In the genomic region with DNA sequence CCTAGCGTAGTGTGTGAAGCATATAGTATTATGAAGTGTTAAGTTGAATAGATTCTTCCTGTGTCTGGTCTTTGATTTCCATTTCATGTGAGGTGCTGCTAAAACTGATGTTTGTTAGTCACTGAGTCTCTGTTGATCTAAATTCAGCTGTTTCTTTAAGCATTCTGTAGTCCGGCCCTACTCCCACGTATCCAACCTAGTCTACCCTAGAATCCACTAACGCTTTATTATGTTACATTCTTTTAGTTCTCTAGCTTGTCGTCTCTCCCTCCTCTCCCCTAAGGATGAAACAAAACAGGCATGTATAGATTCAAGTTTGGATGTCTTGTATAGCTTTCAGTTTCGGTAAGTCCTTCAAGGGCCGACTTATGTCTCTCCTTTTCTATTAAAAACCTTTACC, we compare ENCODE assay signal across 9 cellular contexts. TPM values are rescaled to one million over a fixed set of nuclear protein-coding genes. Genes with fewer than 3 reads are reported as not detected.
DNase-seq lines count a peak whose midpoint lies in the region; ATAC-seq, FAIRE-seq and TF ChIP-seq lines count a peak whose summit lies in the region.
"Had no signal": no experiment of that assay in that cellular context is flagged by ENCODE, and none has a peak within 500 bp of the region (broad histone marks: within the 10 kb centered on the region; RNA-seq: fewer than 3 reads in every experiment).

No MANE protein-coding gene starts in this region.

- no peaks in the 10 kb centered on the region for H3K9me1 ChIP-seq in endothelial cell of umbilical vein (replicated peaks; ENCODE audit: control insufficient read depth, extremely low read depth, insufficient read depth, low read length)

- no peaks in the 10 kb centered on the region for H3K27me3 Mint-ChIP-seq in progenitor cell of endocrine pancreas

- H3K27me3 ChIP-seq in GM06990 (replicated peaks; ENCODE audit: control insufficient read depth, insufficient read depth, low read length) (no peaks in the 10 kb centered on the region), PC-9 (ENCODE audit: insufficient read depth, low read depth) (no peaks in the 10 kb centered on the region), endothelial cell of umbilical vein (ENCODE audit: control insufficient read depth in 2 of 2, insufficient read depth in 2 of 2, low read length in 2 of 2) (no peaks in the 10 kb centered on the region), H7 (ENCODE audit: control insufficient read depth, insufficient read depth, low read length) (no peaks in the 10 kb centered on the region)

- dilution Hi-C loops in endothelial cell of umbilical vein (cut with MboI; ENCODE audit: extremely low pct_ligation_motif_present, low sequenced_read_pairs): no loop called here

- H3K4me1 ChIP-seq in PC-9 (replicated peaks; ENCODE audit: insufficient read depth): peaks cover 11% of the 10 kb centered on the region
- H3K4me1 ChIP-seq in endothelial cell of umbilical vein (ENCODE audit: control insufficient read depth, extremely low read depth, insufficient read depth, low read length): peaks cover 22% of the 10 kb centered on the region

- H3K79me2 ChIP-seq in PC-9 (ENCODE audit: low read depth) (peaks cover 75% of the 10 kb centered on the region), endothelial cell of umbilical vein (ENCODE audit: control insufficient read depth, insufficient read depth, low read length) (peaks cover 77% of the 10 kb centered on the region)

- peaks cover 16% of the 10 kb centered on the region for H3F3A ChIP-seq in PC-9 (ENCODE audit: insufficient read depth, low read depth)

- intact Hi-C loops in PC-9 (cut with micrococcal nuclease; ENCODE audit: unreplicated experiment) (no loop called here), endothelial cell of umbilical vein (cut with micrococcal nuclease) (loop anchor here (10.0 kb wide), 1 partner anchor 277 kb away; no protein-coding TSS in a partner anchor)

- ATAC-seq in HG03571 (IDR thresholded peaks at IDR 0.05; ENCODE audit: unreplicated experiment) (no peak), HG02870 (IDR thresholded peaks at IDR 0.05; ENCODE audit: unreplicated experiment) (no peak)

- no peak for DNase-seq in GM06990 (ENCODE audit: extremely low read depth, insufficient read length)
- no peak for DNase-seq in PC-9
- DNase-seq in endothelial cell of umbilical vein (ENCODE audit: low read depth, low spot score): peak; percentile 26
- DNase-seq in progenitor cell of endocrine pancreas (ENCODE audit: low spot score, unreplicated experiment): no peak
- no peak for DNase-seq in SKM-1 (lab: John Stamatoyannopoulos, UW; ENCODE audit: unreplicated experiment)
- no peak for DNase-seq in H7

- CTCF ChIA-PET in PC-9 (lab: Charles Lee): no interaction called here
- CTCF ChIA-PET in endothelial cell of umbilical vein (lab: Charles Lee): interaction anchor here (1.1 to 6.0 kb wide), 4 partner anchors 11 to 50 kb away, joined by 3 to 62 read pairs (median 5); no protein-coding TSS in a partner anchor

- H2AFZ ChIP-seq in PC-9: no peak overlapping the region
- no peak overlapping the region for H2AFZ ChIP-seq in endothelial cell of umbilical vein (ENCODE audit: low read depth, low read length)

- no peak overlapping the region for H3K9ac ChIP-seq in endothelial cell of umbilical vein (replicated peaks; ENCODE audit: extremely low read depth, insufficient read depth, low read length)

- peaks cover 52% of the 10 kb centered on the region for H3K36me3 Mint-ChIP-seq in progenitor cell of endocrine pancreas (ENCODE audit: insufficient read depth)

- H4K20me1 ChIP-seq in PC-9 (ENCODE audit: insufficient read depth): peaks cover 5% of the 10 kb centered on the region; the same call in 1 of the 2 replicates
- H4K20me1 ChIP-seq in endothelial cell of umbilical vein (replicated peaks; ENCODE audit: control insufficient read depth, extremely low read depth, insufficient read depth, low read length): peaks cover 3% of the 10 kb centered on the region

- H3K27ac Mint-ChIP-seq in progenitor cell of endocrine pancreas: peak overlapping the region; percentile 48
- H3K27ac Mint-ChIP-seq: dendritic cell treated with granulocyte-macrophage colony-stimulating factor and Interleukin-4, amounts not matched to agents 40 ng/mL and 50 ng/mL, for 4 days had no signal

- no peak for TF ChIP-seq POLR2A in endothelial cell of umbilical vein (IDR thresholded peaks at IDR 0.05; ENCODE audit: low read depth, low read length)

- BruUV-seq in PC-9 (replicated peaks; lab: Mats Ljungman, UMichigan): no TSS peak
- no TSS peak for BruUV-seq in endothelial cell of umbilical vein (replicated peaks; lab: Mats Ljungman, UMichigan)

- no peaks in the 10 kb centered on the region for H3K9me3 Mint-ChIP-seq in progenitor cell of endocrine pancreas (ENCODE audit: low read depth)
- H3K9me3 Mint-ChIP-seq: dendritic cell treated with granulocyte-macrophage colony-stimulating factor and Interleukin-4, amounts not matched to agents 40 ng/mL and 50 ng/mL, for 4 days had no signal

- POLR2A ChIA-PET in PC-9 (lab: Charles Lee; ENCODE audit: unreplicated experiment) (no interaction called here), endothelial cell of umbilical vein (lab: Charles Lee) (interaction anchor here (0.6 kb wide), 1 partner anchor 94 kb away, joined by 8 read pairs; no protein-coding TSS in a partner anchor)

- H3K9me2 ChIP-seq in PC-9 (ENCODE audit: insufficient read depth): no peaks in the 10 kb centered on the region

- H3K4me3 ChIP-seq in GM06990 (replicated peaks; ENCODE audit: low read depth, low read length) (peak overlapping the region; percentile 87), PC-9 (no peak overlapping the region), endothelial cell of umbilical vein (replicated peaks in 1 of 3; ENCODE audit: insufficient read depth in 1 of 3, low read depth in 1 of 3, low read length in 3 of 3) (peak overlapping the region in 1 of 3 experiments; percentile 97), H7 (ENCODE audit: insufficient read depth, low read depth, low read length) (no peak overlapping the region)

- peak overlapping the region; percentile 93 for H3K4me3 Mint-ChIP-seq in progenitor cell of endocrine pancreas (ENCODE audit: low read depth)
- H3K4me3 Mint-ChIP-seq: dendritic cell treated with granulocyte-macrophage colony-stimulating factor and Interleukin-4, amounts not matched to agents 40 ng/mL and 50 ng/mL, for 4 days had no signal

- peaks cover 1% of the 10 kb centered on the region; the same call in 1 of the 2 replicates for H3K36me3 ChIP-seq in GM06990 (ENCODE audit: control insufficient read depth, insufficient read depth, low read length)
- H3K36me3 ChIP-seq in PC-9 (ENCODE audit: low read depth): peaks cover 51% of the 10 kb centered on the region
- H3K36me3 ChIP-seq in endothelial cell of umbilical vein (ENCODE audit: control insufficient read depth in 2 of 2, extremely low read depth in 1 of 2, insufficient read depth in 2 of 2, low read length in 2 of 2): peaks cover 0 to 40% of the 10 kb centered on the region in 2 experiments
- peaks cover 46% of the 10 kb centered on the region for H3K36me3 ChIP-seq in H7 (replicated peaks; ENCODE audit: control insufficient read depth, insufficient read depth, low read length)

- TF ChIP-seq CTCF in GM06990 (IDR thresholded peaks at IDR 0.05; ENCODE audit: insufficient read depth, low read length, poor library complexity, severe bottlenecking): no peak
- no peak for TF ChIP-seq CTCF in PC-9 (conservative IDR thresholded peaks at IDR 0.05)
- no peak for TF ChIP-seq CTCF in endothelial cell of umbilical vein (IDR thresholded peaks at IDR 0.05; ENCODE audit: extremely low read depth in 1 of 2, insufficient read depth in 1 of 2, low read depth in 1 of 2, low read length in 2 of 2)
- TF ChIP-seq CTCF in progenitor cell of endocrine pancreas (IDR thresholded peaks at IDR 0.05; ENCODE audit: unreplicated experiment): no peak

- no peak overlapping the region; the same call in 1 of the 2 replicates for H3K27ac ChIP-seq in PC-9
- no peak overlapping the region for H3K27ac ChIP-seq in endothelial cell of umbilical vein (ENCODE audit: insufficient read depth, low read depth, low read length)

- H3K9me3 ChIP-seq in PC-9 (ENCODE audit: insufficient read depth, low read depth) (no peaks in the 10 kb centered on the region), endothelial cell of umbilical vein (replicated peaks; ENCODE audit: control insufficient read depth, insufficient read depth, low read length) (no peaks in the 10 kb centered on the region)

- H3K4me2 ChIP-seq in PC-9 (peak overlapping the region; percentile 96; the same call in 1 of the 2 replicates), endothelial cell of umbilical vein (ENCODE audit: insufficient read depth, low read length) (peak overlapping the region; percentile 100)

- FAIRE-seq in endothelial cell of umbilical vein (lab: Jason Lieb, UNC): no peak

- peaks cover 27% of the 10 kb centered on the region for H3K4me1 Mint-ChIP-seq in progenitor cell of endocrine pancreas (ENCODE audit: low read depth)

TF ChIP-seq in endothelial cell of umbilical vein, 7 proteins besides CTCF, POLR2A, EP300 and RAD21:
- TF ChIP-seq FOS (IDR thresholded peaks at IDR 0.05; ENCODE audit: borderline replicate concordance, insufficient read depth, low read length): no peak
- no peak for TF ChIP-seq MYC (IDR thresholded peaks at IDR 0.05; ENCODE audit: low read depth, low read length)
- no peak for TF ChIP-seq EZH2 (IDR thresholded peaks at IDR 0.05; ENCODE audit: borderline replicate concordance, low read depth, low read length, severe bottlenecking)
- TF ChIP-seq, protein P1, sequence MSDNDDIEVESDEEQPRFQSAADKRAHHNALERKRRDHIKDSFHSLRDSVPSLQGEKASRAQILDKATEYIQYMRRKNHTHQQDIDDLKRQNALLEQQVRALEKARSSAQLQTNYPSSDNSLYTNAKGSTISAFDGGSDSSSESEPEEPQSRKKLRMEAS (IDR thresholded peaks at IDR 0.05; ENCODE audit: insufficient read depth, insufficient read length): no peak
- no peak for TF ChIP-seq JUN (IDR thresholded peaks at IDR 0.05; ENCODE audit: borderline replicate concordance, insufficient read depth, insufficient read length, low read depth)
- no peak for TF ChIP-seq POLR2AphosphoS5 (IDR thresholded peaks at IDR 0.05; ENCODE audit: insufficient read depth, low read depth, low read length)
- TF ChIP-seq GATA2 (IDR thresholded peaks at IDR 0.05; ENCODE audit: insufficient read depth, insufficient read length, low read depth, low read length): no peak
TF ChIP-seq in endothelial cell of umbilical vein: peak in this region for 0.

RNA-seq across cellular contexts. Expression of a gene that starts 4.1 kb away (rescaled TPM):
- 32.2 and 37.1 TPM in 2 replicates for total RNA-seq in PC-9 (2021)
- total RNA-seq in endothelial cell of umbilical vein: 42.8 and 47.0 TPM in 2 replicates
- polyA plus RNA-seq in endothelial cell of umbilical vein: 12.4 and 19.2 TPM in 2 replicates
- 17.8 and 19.4 TPM in 2 replicates for polyA plus RNA-seq in endothelial cell of umbilical vein (2011; cell fraction: cytosol; rRNA removed)
- 93.8 and 122 TPM in 2 replicates for polyA plus RNA-seq in endothelial cell of umbilical vein (2011; cell fraction: nucleus; rRNA removed)
- polyA plus RNA-seq in endothelial cell of umbilical vein (2012): 21.2 and 27.5 TPM in 2 replicates
- polyA minus RNA-seq in endothelial cell of umbilical vein: 27.2 and 28.9 TPM in 2 replicates
- polyA minus RNA-seq in endothelial cell of umbilical vein (2011; cell fraction: cytosol; rRNA and poly(A)+ RNA removed): 34.8 TPM
- polyA minus RNA-seq in endothelial cell of umbilical vein (2011; cell fraction: nucleus; rRNA and poly(A)+ RNA removed): 92.7 and 117 TPM in 2 replicates
- total RNA-seq in progenitor cell of endocrine pancreas: 154 and 179 TPM in 2 replicates
- 125 and 176 TPM in 2 replicates for total RNA-seq in H7 (2014; rRNA removed; shearing (Covaris generic))
